Comparison of ENCODE assay signal across 8 cellular contexts in the genomic region with DNA sequence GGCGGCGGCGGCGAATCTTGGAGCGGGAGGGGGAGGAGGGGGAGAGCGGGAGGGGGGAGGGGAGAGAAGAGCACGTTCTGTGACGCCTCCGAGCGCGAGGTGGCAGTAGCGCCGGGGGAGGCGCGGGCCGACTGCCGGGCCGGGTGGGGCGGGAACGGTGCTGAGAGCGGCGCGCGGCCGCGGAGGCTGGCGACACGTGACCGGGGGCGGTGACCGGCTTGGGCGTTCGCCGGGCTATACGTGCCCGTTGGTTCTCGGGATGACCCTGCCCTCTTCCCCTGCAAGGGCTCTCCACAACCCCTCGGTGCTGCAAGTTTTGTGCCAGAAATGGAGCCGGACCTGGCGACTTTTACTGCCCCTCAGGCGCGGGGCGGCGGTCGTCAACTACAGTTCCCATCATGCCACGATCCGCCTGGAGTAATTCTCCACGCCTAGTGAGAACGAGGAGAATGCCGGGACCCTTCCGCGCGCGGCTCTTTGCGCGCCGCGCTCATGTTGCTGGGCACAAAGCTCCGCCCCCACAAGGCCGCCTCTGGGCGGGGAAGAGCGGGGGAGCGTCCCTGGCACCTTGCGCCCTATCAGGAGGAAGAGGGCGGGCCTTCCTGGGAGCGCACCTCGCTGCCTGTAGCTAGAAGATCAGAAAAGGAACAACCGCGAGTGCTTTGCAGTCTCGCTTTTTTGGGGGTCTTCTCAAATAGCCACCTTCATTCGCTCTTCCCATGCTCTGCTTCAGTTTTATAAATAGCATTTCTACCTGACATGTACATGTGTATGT. TPM values are rescaled to one million over a fixed set of nuclear protein-coding genes. Genes with fewer than 3 reads are reported as not detected.
A peak's percentile ranks its signal among the peaks of the same experiment; 100 is the strongest.
DNase-seq lines count a peak whose midpoint lies in the region; ATAC-seq and TF ChIP-seq lines count a peak whose summit lies in the region.

A gene with protein sequence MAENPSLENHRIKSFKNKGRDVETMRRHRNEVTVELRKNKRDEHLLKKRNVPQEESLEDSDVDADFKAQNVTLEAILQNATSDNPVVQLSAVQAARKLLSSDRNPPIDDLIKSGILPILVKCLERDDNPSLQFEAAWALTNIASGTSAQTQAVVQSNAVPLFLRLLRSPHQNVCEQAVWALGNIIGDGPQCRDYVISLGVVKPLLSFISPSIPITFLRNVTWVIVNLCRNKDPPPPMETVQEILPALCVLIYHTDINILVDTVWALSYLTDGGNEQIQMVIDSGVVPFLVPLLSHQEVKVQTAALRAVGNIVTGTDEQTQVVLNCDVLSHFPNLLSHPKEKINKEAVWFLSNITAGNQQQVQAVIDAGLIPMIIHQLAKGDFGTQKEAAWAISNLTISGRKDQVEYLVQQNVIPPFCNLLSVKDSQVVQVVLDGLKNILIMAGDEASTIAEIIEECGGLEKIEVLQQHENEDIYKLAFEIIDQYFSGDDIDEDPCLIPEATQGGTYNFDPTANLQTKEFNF (minus strand): TSS at position 133 of the 775 bp plus-strand sequence. CDS start 176 bp downstream, outside the sequence.

- H3K27me3 ChIP-seq in colonic mucosa, result no peaks in the 10 kb centered on the region
- no peaks in the 10 kb centered on the region for H3K27me3 ChIP-seq in layer of hippocampus (ENCODE audit: control insufficient read depth, insufficient read depth, low read length)

- H3K9me3 ChIP-seq in colonic mucosa, result no peaks in the 10 kb centered on the region

- H3K4me1 ChIP-seq in colonic mucosa, result no peaks in the 10 kb centered on the region

- peak; percentile 89 for ATAC-seq in GM19324 (IDR thresholded peaks at IDR 0.05; ENCODE audit: low FRiP score, unreplicated experiment)
- peak; percentile 79 for ATAC-seq in HG03469 (IDR thresholded peaks at IDR 0.05; ENCODE audit: unreplicated experiment)

- intact Hi-C loops in colonic mucosa (cut with DNase I), result loop anchor here (5.0 kb wide), 1 partner anchor 105 kb away; no protein-coding TSS in a partner anchor

- DNase-seq in C1 segment of cervical spinal cord (lab: John Stamatoyannopoulos, UW) (peak; percentile 86 to 99 (median 98)), NCI-H526 (lab: John Stamatoyannopoulos, UW) (peak; percentile 98 to 99), colonic mucosa (peak; percentile 96)
- peak; percentile 96 for DNase-seq in activated CD4-positive, alpha-beta T cell treated with anti-CD3 and anti-CD28 coated beads for 48 hours
- DNase-seq in stimulated activated CD4-positive, alpha-beta T cell treated with anti-CD3 and anti-CD28 coated beads, Interleukin-1b, Interleukin-23, amount 100 ng/mL, for 4 hours (ENCODE audit: low read depth in 2 of 2), result peak; percentile 91

- no peak for TF ChIP-seq CTCF in colonic mucosa (IDR thresholded peaks at IDR 0.05)

- peak within 1 kb of the TSS; percentile 86 to 90 for H3K9ac ChIP-seq in colonic mucosa (ENCODE audit: low read depth in 2 of 2, low read length in 2 of 2)

- H3K27ac ChIP-seq in colonic mucosa (peak within 1 kb of the TSS; percentile 92), layer of hippocampus (ENCODE audit: low read depth, low read length) (peak within 1 kb of the TSS; percentile 92)

- H3K4me3 ChIP-seq in colonic mucosa, result peak within 1 kb of the TSS; percentile 87

- H3K36me3 ChIP-seq in colonic mucosa, result no peaks in the 10 kb centered on the region

RNA-seq across cellular contexts. Expression of the gene that starts here (rescaled TPM):
- total RNA-seq in colonic mucosa, result 10 to 100 TPM; 28.9 to 31.3 TPM

Comparison
In these comparisons a context has a peak if more than half of its experiments do, and no peak if none do; other contexts are left out.
1. Peak in every context shown above with its lines: DNase-seq, ATAC-seq, H3K4me3 ChIP-seq and H3K27ac ChIP-seq.